In genomic region chr1:36222481-36223372, GRCh38 we compare ENCODE assay signal across 8 cellular contexts. TPM values are rescaled to one million over a fixed set of nuclear protein-coding genes. Genes with fewer than 3 reads are reported as not detected.
DNase-seq lines count a peak whose midpoint lies in the region; ATAC-seq and TF ChIP-seq lines count a peak whose summit lies in the region.

No MANE protein-coding gene starts in this region.

- peaks cover 21 to 36% (median 33%) of the 10 kb centered on the region in 7 donors for H3K4me1 Mint-ChIP-seq in naive thymus-derived CD4-positive, alpha-beta T cell

- no peaks in the 10 kb centered on the region for H3K4me1 ChIP-seq in BE2C
- H3K4me1 ChIP-seq in naive thymus-derived CD4-positive, alpha-beta T cell (ENCODE audit: control insufficient read depth in 2 of 2, insufficient read depth in 2 of 2, low read length in 2 of 2): peaks cover 27 to 29% of the 10 kb centered on the region in 2 donors

- no peaks in the 10 kb centered on the region for H3K9me3 ChIP-seq in BE2C
- no peaks in the 10 kb centered on the region for H3K9me3 ChIP-seq in naive thymus-derived CD4-positive, alpha-beta T cell (ENCODE audit: control insufficient read depth in 2 of 3, low read length in 3 of 3)

- H3K27me3 Mint-ChIP-seq in naive thymus-derived CD4-positive, alpha-beta T cell: no peaks in the 10 kb centered on the region

- peaks cover 0 to 3% (median 0%) of the 10 kb centered on the region in 11 donors for H3K9me3 Mint-ChIP-seq in naive thymus-derived CD4-positive, alpha-beta T cell

- DNase-seq in BE2C: no peak
- DNase-seq in LHCN-M2 (ENCODE audit: low read depth): peak; percentile 3
- no peak for DNase-seq in brain microvascular endothelial cell
- DNase-seq in naive thymus-derived CD4-positive, alpha-beta T cell: peak in 2 of 9 donors; percentile 3 to 4
- DNase-seq in DMS153 treated with DMSO at 0.1 percent for 48 hours (lab: John Stamatoyannopoulos, UW; ENCODE audit: unreplicated experiment): no peak
- DNase-seq in kidney glomerular epithelial cell (lab: John Stamatoyannopoulos, UW): no peak

- peak overlapping the region; percentile 96 to 99 (median 98) for H3K4me3 Mint-ChIP-seq in naive thymus-derived CD4-positive, alpha-beta T cell

- CTCF ChIA-PET in naive thymus-derived CD4-positive, alpha-beta T cell (lab: Charles Lee): interaction anchor here (0.9 to 2.7 kb wide), 6 partner anchors 28 to 73 kb away, joined by 3 to 13 read pairs (median 4); partner anchors contain the start of gene TRAPPC3

- in situ Hi-C loops in brain microvascular endothelial cell (cut with HindIII; ENCODE audit: low pct_ligation_motif_present, low sequenced_read_pairs): no loop called here

- H3K27ac ChIP-seq in brain microvascular endothelial cell: peak overlapping the region; percentile 97
- peak overlapping the region; percentile 98 for H3K27ac ChIP-seq in naive thymus-derived CD4-positive, alpha-beta T cell (ENCODE audit: low read depth, low read length)

- no peak for TF ChIP-seq CTCF in BE2C (IDR thresholded peaks at IDR 0.05; ENCODE audit: low read depth, low read length)
- TF ChIP-seq CTCF in brain microvascular endothelial cell (IDR thresholded peaks at IDR 0.05; ENCODE audit: low read depth, low read length, missing control alignments): no peak

- peak overlapping the region; percentile 96 to 100 (median 100) for H3K27ac Mint-ChIP-seq in naive thymus-derived CD4-positive, alpha-beta T cell

- H3K36me3 ChIP-seq in BE2C (peaks cover 5% of the 10 kb centered on the region; the same call in 1 of the 2 replicates), brain microvascular endothelial cell (replicated peaks) (peaks cover 5% of the 10 kb centered on the region)
- peaks cover 0 to 10% (median 0%) of the 10 kb centered on the region in 3 experiments for H3K36me3 ChIP-seq in naive thymus-derived CD4-positive, alpha-beta T cell (ENCODE audit: control insufficient read depth in 2 of 3, insufficient read depth in 3 of 3, low read length in 3 of 3)

- POLR2A ChIA-PET in naive thymus-derived CD4-positive, alpha-beta T cell (lab: Charles Lee): interaction anchor here (0.7 to 5.0 kb wide), 12 partner anchors 11 to 130 kb away, joined by 3 to 96 read pairs (median 10); partner anchors contain the start of genes MAP7D1, SH3D21 and TRAPPC3

- H3K36me3 Mint-ChIP-seq in naive thymus-derived CD4-positive, alpha-beta T cell: peaks cover 4 to 13% (median 10%) of the 10 kb centered on the region in 5 donors

- no peak for ATAC-seq in naive thymus-derived CD4-positive, alpha-beta T cell
- ATAC-seq in GM21367 (IDR thresholded peaks at IDR 0.05; ENCODE audit: unreplicated experiment) (no peak), HG03280 (IDR thresholded peaks at IDR 0.05; ENCODE audit: unreplicated experiment) (no peak)

- H3K4me3 ChIP-seq in BE2C (ENCODE audit: low read depth, low read length) (peak overlapping the region; percentile 62), brain microvascular endothelial cell (ENCODE audit: low read depth, low read length) (peak overlapping the region; percentile 74)
- H3K4me3 ChIP-seq in naive thymus-derived CD4-positive, alpha-beta T cell (ENCODE audit: low read length): peak overlapping the region; percentile 69

- intact Hi-C loops in naive thymus-derived CD4-positive, alpha-beta T cell (cut with micrococcal nuclease): loop anchor here (5.0 to 10.0 kb wide), 8 partner anchors 65 to 1472 kb away; partner anchors contain the start of genes AGO3 (in 1 of the 2), CDCA8 (in 1 of the 2), MRPS15 (in 1 of the 2) and OSCP1 (in 1 of the 2)

- H3K27me3 ChIP-seq in BE2C (no peaks in the 10 kb centered on the region), brain microvascular endothelial cell (replicated peaks) (no peaks in the 10 kb centered on the region)
- no peaks in the 10 kb centered on the region for H3K27me3 ChIP-seq in naive thymus-derived CD4-positive, alpha-beta T cell (ENCODE audit: control insufficient read depth in 2 of 2, insufficient read depth in 2 of 2, low read length in 2 of 2)

RNA-seq across cellular contexts. Expression of gene THRAP3, which starts 1.5 kb away (rescaled TPM):
- polyA plus RNA-seq in BE2C (2012; ENCODE audit: insufficient read depth, insufficient read length, low read depth): 41.9 TPM
- total RNA-seq in LHCN-M2 (2014; rRNA removed): 71.0 and 87.7 TPM in 2 replicates
- polyA plus RNA-seq in LHCN-M2 (2012): 41.5 TPM
- total RNA-seq in naive thymus-derived CD4-positive, alpha-beta T cell: 100 to 1,000 TPM in 3 of 5 experiments, 10 to 100 TPM in 2; 62.1 to 138 (median 122) TPM
- 100 to 1,000 TPM in 1 of 2 donors, 10 to 100 TPM in 1; 99.7 to 112 TPM for polyA plus RNA-seq in naive thymus-derived CD4-positive, alpha-beta T cell
